2 cellular contexts compared by ENCODE assay signal in genomic region chr5:109907189-109907588, GRCh38.
TF ChIP-seq lines count a peak whose summit lies in the region.

No MANE protein-coding gene starts in this region.

TF ChIP-seq in SK-N-SH, 30 proteins besides CTCF, POLR2A, EP300 and RAD21 (continued from another document):
- TF ChIP-seq PBX3 (IDR thresholded peaks at IDR 0.05), result peak; percentile 28; the same call in 1 of the 2 replicates

TF ChIP-seq in SK-N-SH treated with all-trans-retinoic acid at 6 μM for 48 hours, 23 proteins besides CTCF, POLR2A, EP300 and RAD21 (continued from another document):
- TF ChIP-seq PPARA (CRISPR knock-in tag; IDR thresholded peaks at IDR 0.05; ENCODE audit: borderline replicate concordance), result no peak
- TF ChIP-seq SNAI2 (CRISPR knock-in tag; IDR thresholded peaks at IDR 0.05), result no peak
- no peak for TF ChIP-seq CSRNP3 (CRISPR knock-in tag; IDR thresholded peaks at IDR 0.05)
- no peak for TF ChIP-seq ZC3H10 (CRISPR knock-in tag; IDR thresholded peaks at IDR 0.05)
- TF ChIP-seq ZFP3 (CRISPR knock-in tag; IDR thresholded peaks at IDR 0.05), result no peak
- no peak for TF ChIP-seq PATZ1 (CRISPR knock-in tag; IDR thresholded peaks at IDR 0.05; ENCODE audit: borderline replicate concordance)
- TF ChIP-seq ARNTL (CRISPR knock-in tag; IDR thresholded peaks at IDR 0.05; ENCODE audit: borderline replicate concordance, low read depth), result no peak
- no peak for TF ChIP-seq ZNF565 (CRISPR knock-in tag; conservative IDR thresholded peaks at IDR 0.05; ENCODE audit: low read depth)
